Comparison of ENCODE assay signal across 21 cellular contexts in the genomic region with DNA sequence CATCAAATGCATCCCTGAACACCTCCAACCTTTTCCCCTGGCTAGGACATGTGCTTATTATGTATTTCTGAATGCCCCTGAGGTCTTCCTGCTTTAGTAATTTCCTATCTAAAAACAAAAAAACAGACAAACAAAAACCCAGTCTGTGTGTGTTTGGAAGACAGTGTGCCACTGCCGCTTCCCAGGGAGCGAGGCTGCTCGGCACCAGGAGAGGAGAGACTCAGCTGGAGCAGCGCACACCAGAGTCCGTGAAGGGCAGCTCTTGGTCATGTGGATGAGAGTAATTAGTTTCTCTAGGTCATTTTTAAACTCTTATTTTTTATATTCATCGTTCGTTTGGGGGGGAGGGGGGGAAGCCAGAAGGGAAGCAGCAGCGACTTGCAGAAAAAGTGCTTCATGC. TPM values are rescaled to one million over a fixed set of nuclear protein-coding genes. Genes with fewer than 3 reads are reported as not detected.
"Had no signal": no experiment of that assay in that cellular context is flagged by ENCODE, and none has a peak within 500 bp of the region (broad histone marks: within the 10 kb centered on the region; RNA-seq: fewer than 3 reads in every experiment).

No MANE protein-coding gene starts in this region.

- H3K4me3 ChIP-seq: lower lobe of right lung, upper lobe of left lung had no signal

- H3K27ac Mint-ChIP-seq: activated CD4-positive, alpha-beta memory T cell treated with anti-CD3 and anti-CD28 coated beads for 36 hours; activated naive CD8-positive, alpha-beta T cell treated with anti-CD3 and anti-CD28 coated beads, Interleukin-2, amount 50 U/mL, for 24 hours; activated T-helper 1 cell treated with anti-CD3 and anti-CD28 coated beads, Interleukin-12 subunit alpha, Interleukin-12 subunit beta, Interleukin-2, Interleukin-4 antibody, amounts not matched to agents 30 ng/mL and 10 ng/mL and 1 ng/mL, durations not matched to agents 14 hours and 24 hours and 36 hours; effector memory CD8-positive, alpha-beta T cell; immature natural killer cell had no signal

- H3K27me3 ChIP-seq: upper lobe of left lung had no signal

- ATAC-seq: activated naive CD8-positive, alpha-beta T cell treated with anti-CD3 and anti-CD28 coated beads, Interleukin-2, amount 50 U/mL, for 24 hours; effector memory CD8-positive, alpha-beta T cell; left cardiac atrium; lower lobe of right lung; naive thymus-derived CD4-positive, alpha-beta T cell had no signal

- H3K27ac ChIP-seq: lower lobe of right lung, upper lobe of left lung had no signal

- H3K27me3 Mint-ChIP-seq: activated naive CD8-positive, alpha-beta T cell treated with anti-CD3 and anti-CD28 coated beads, Interleukin-2, amount 50 U/mL, for 24 hours; effector memory CD8-positive, alpha-beta T cell; naive thymus-derived CD4-positive, alpha-beta T cell had no signal

- DNase-seq: activated CD4-positive, alpha-beta memory T cell treated with anti-CD3 and anti-CD28 coated beads for 36 hours; activated CD4-positive, CD25-positive, alpha-beta regulatory T cell treated with anti-CD3 and anti-CD28 coated beads, Interleukin-2, amount 50 U/mL, for 72 hours; activated naive CD4-positive, alpha-beta T cell treated with Interleukin-2 at 50 U/mL for 16 hours; activated naive CD8-positive, alpha-beta T cell treated with anti-CD3 and anti-CD28 coated beads, Interleukin-2, amount 50 U/mL, for 24 hours; central memory CD4-positive, alpha-beta T cell; effector memory CD8-positive, alpha-beta T cell; erythroblast; immature natural killer cell; left cardiac atrium; lower lobe of right lung; naive thymus-derived CD4-positive, alpha-beta T cell; occipital lobe; stimulated activated CD4-positive, alpha-beta T cell treated with anti-CD3 and anti-CD28 coated beads, Interleukin-2, amount 100 ng/mL, for 24 hours; stimulated activated naive CD4-positive, alpha-beta T cell; SW 1271 had no signal

- H3K9me3 Mint-ChIP-seq: activated CD4-positive, alpha-beta memory T cell treated with anti-CD3 and anti-CD28 coated beads for 36 hours; activated naive CD8-positive, alpha-beta T cell treated with anti-CD3 and anti-CD28 coated beads, Interleukin-2, amount 50 U/mL, for 24 hours; activated T-helper 1 cell treated with anti-CD3 and anti-CD28 coated beads, Interleukin-12 subunit alpha, Interleukin-12 subunit beta, Interleukin-2, Interleukin-4 antibody, amounts not matched to agents 30 ng/mL and 10 ng/mL and 1 ng/mL, durations not matched to agents 14 hours and 24 hours and 36 hours; effector memory CD8-positive, alpha-beta T cell; immature natural killer cell; naive thymus-derived CD4-positive, alpha-beta T cell had no signal

- H3K4me3 Mint-ChIP-seq: activated CD4-positive, alpha-beta memory T cell treated with anti-CD3 and anti-CD28 coated beads for 36 hours; effector memory CD8-positive, alpha-beta T cell had no signal

- H3K9me3 ChIP-seq: lower lobe of right lung, upper lobe of left lung had no signal

RNA-seq across cellular contexts. Expression of a gene that starts 10.0 kb away (rescaled TPM):
- total RNA-seq: activated CD4-positive, alpha-beta memory T cell treated with anti-CD3 and anti-CD28 coated beads for 36 hours; activated T-helper 1 cell treated with anti-CD3 and anti-CD28 coated beads, Interleukin-12 subunit alpha, Interleukin-12 subunit beta, Interleukin-2, Interleukin-4 antibody, amounts not matched to agents 30 ng/mL and 10 ng/mL and 1 ng/mL, durations not matched to agents 14 hours and 24 hours and 36 hours; glomerular endothelial cell; left cardiac atrium; lower lobe of right lung; mononuclear cell; naive thymus-derived CD4-positive, alpha-beta T cell; occipital lobe; sciatic nerve; temporal lobe; upper lobe of left lung had no signal
- polyA plus RNA-seq: immature natural killer cell; naive thymus-derived CD4-positive, alpha-beta T cell had no signal
